27 cellular contexts compared by ENCODE assay signal in genomic region chr2:54518430-54518829, GRCh38.
"Had no signal": no experiment of that assay in that cellular context is flagged by ENCODE, and none has a peak within 500 bp of the region (broad histone marks: within the 10 kb centered on the region; RNA-seq: fewer than 3 reads in every experiment).

No MANE protein-coding gene starts in this region.

- H3K4me1 ChIP-seq: breast epithelium, colonic mucosa had no signal

- ATAC-seq: activated naive CD4-positive, alpha-beta T cell treated with anti-CD3 and anti-CD28 coated beads, Interleukin-2, amount 50 U/mL, for 72 hours; activated T-cell treated with anti-CD3 and anti-CD28 coated beads, Interleukin-2, amount 50 U/mL, for 72 hours; T-helper 17 cell; WTC11 had no signal

- H3K27me3 ChIP-seq: ascending aorta, breast epithelium, cardiac muscle cell, colonic mucosa, esophagus squamous epithelium had no signal

- H3K36me3 ChIP-seq: ascending aorta, breast epithelium, cardiac muscle cell, colonic mucosa, esophagus squamous epithelium had no signal

- H3K4me3 ChIP-seq: ascending aorta, breast epithelium, cardiac muscle cell, colonic mucosa, esophagus squamous epithelium had no signal

- H3K9me3 ChIP-seq: ascending aorta, breast epithelium, colonic mucosa, esophagus squamous epithelium had no signal

- H3K27ac ChIP-seq: ascending aorta, breast epithelium, cardiac muscle cell, colonic mucosa, epithelial cell of prostate, esophagus squamous epithelium had no signal

- DNase-seq: activated CD4-positive, alpha-beta memory T cell treated with anti-CD3 and anti-CD28 coated beads, Interleukin-2, amount 10 ng/mL, durations not matched to agents 7 days and 5 days; activated CD4-positive, alpha-beta T cell treated with anti-CD3 and anti-CD28 coated beads for 1 hour; activated CD4-positive, alpha-beta T cell treated with anti-CD3 and anti-CD28 coated beads for 4 hours; activated CD4-positive, alpha-beta T cell treated with anti-CD3 and anti-CD28 coated beads, Interleukin-2, amount 10 ng/mL, durations not matched to agents 7 days and 5 days; activated CD4-positive, alpha-beta T cell treated with anti-CD3 and anti-CD28 coated beads, Interleukin-2, amount 50 U/mL, for 4 hours; activated CD8-positive, alpha-beta memory T cell treated with anti-CD3 and anti-CD28 coated beads, Interleukin-2, amount 50 U/mL, for 48 hours; activated gamma-delta T cell; activated naive CD4-positive, alpha-beta T cell; activated naive CD4-positive, alpha-beta T cell treated with anti-CD3 and anti-CD28 coated beads, Interleukin-2, amount 10 ng/mL, durations not matched to agents 7 days and 5 days; activated naive CD8-positive, alpha-beta T cell treated with anti-CD3 and anti-CD28 coated beads, Interleukin-2, amount 10 ng/mL, durations not matched to agents 7 days and 5 days; activated T-cell treated with anti-CD3 and anti-CD28 coated beads for 4 hours; activated T-cell treated with anti-CD3 and anti-CD28 coated beads, Interleukin-2, amount 50 U/mL, for 24 hours; activated T-cell treated with anti-CD3 and anti-CD28 coated beads, Interleukin-2, amount 50 U/mL, for 72 hours; central memory CD4-positive, alpha-beta T cell; cerebellar nuclear complex; colonic mucosa; effector CD8-positive, alpha-beta T cell; esophagus squamous epithelium; glutamatergic neuron; T-helper 1 cell; T-helper 17 cell had no signal
